Comparison of ENCODE assay signal across 11 cellular contexts in genomic region chr19:46412034-46412982, GRCh38. TPM values are rescaled to one million over a fixed set of nuclear protein-coding genes. Genes with fewer than 3 reads are reported as not detected.
DNase-seq lines count a peak whose midpoint lies in the region; FAIRE-seq and TF ChIP-seq lines count a peak whose summit lies in the region.
"Had no signal": no experiment of that assay in that cellular context is flagged by ENCODE, and none has a peak within 500 bp of the region (broad histone marks: within the 10 kb centered on the region; RNA-seq: fewer than 3 reads in every experiment).

No MANE protein-coding gene starts in this region.

- H3K4me3 ChIP-seq in epithelial cell of proximal tubule (ENCODE audit: low read depth, low read length), result peak overlapping the region; percentile 63
- peak overlapping the region; percentile 34 to 74 for H3K4me3 ChIP-seq in muscle layer of colon (ENCODE audit: low read depth in 1 of 2, low read length in 2 of 2)
- peak overlapping the region; percentile 1 to 42 (median 23) for H3K4me3 ChIP-seq in transverse colon

- TF ChIP-seq EP300 in transverse colon (IDR thresholded peaks at IDR 0.05; ENCODE audit: low read depth), result no peak

- TF ChIP-seq CTCF in epithelial cell of proximal tubule (conservative IDR thresholded peaks at IDR 0.05; ENCODE audit: low read depth, low read length), result no peak
- TF ChIP-seq CTCF in transverse colon (IDR thresholded peaks at IDR 0.05), result no peak

- peak; percentile 26 for DNase-seq in DMS79 treated with DMSO at 0.1 percent for 48 hours (lab: John Stamatoyannopoulos, UW)
- no peak for DNase-seq in DMS79 (lab: John Stamatoyannopoulos, UW)
- DNase-seq in epithelial cell of proximal tubule (ENCODE audit: low read depth), result no peak
- no peak for DNase-seq in transverse colon
- no peak for DNase-seq in inferior parietal cortex (ENCODE audit: extremely low spot score)
- no peak for DNase-seq in urothelium cell line (ENCODE audit: low spot score)
- no peak for DNase-seq in central memory CD4-positive, alpha-beta T cell
- DNase-seq: activated naive CD4-positive, alpha-beta T cell treated with anti-CD3 and anti-CD28 coated beads, Interleukin-2, amount 50 U/mL, for 16 hours; stimulated activated CD4-positive, alpha-beta T cell treated with anti-CD3 and anti-CD28 coated beads, Interleukin-1b, Interleukin-23, amount 100 ng/mL, for 48 hours had no signal

- H3K9ac ChIP-seq in muscle layer of colon (ENCODE audit: low read length), result no peak overlapping the region

- H3K4me1 ChIP-seq in muscle layer of colon (ENCODE audit: insufficient read depth, low read length) (peaks cover 17% of the 10 kb centered on the region), transverse colon (peaks cover 0 to 28% (median 18%) of the 10 kb centered on the region in 4 donors)

- FAIRE-seq in urothelium cell line (lab: Jason Lieb, UNC), result no peak

- H3K27me3 ChIP-seq in muscle layer of colon (ENCODE audit: control insufficient read depth in 1 of 2, insufficient read depth in 2 of 2, low read length in 2 of 2) (peaks cover 21 to 62% of the 10 kb centered on the region in 2 donors), transverse colon (peaks cover 96% of the 10 kb centered on the region)

- in situ Hi-C loops in transverse colon (cut with MboI; ENCODE audit: low pct_ligation_motif_present in 1 of 4, low pct_unique_long_range_greater_than_20kb in 1 of 4, low sequenced_read_pairs in 3 of 4), result no loop called here

- 27% methylated on average over 67 of the region's 68 CpGs; no CpG with 5 or more reads in 1 of the 2 donors for WGBS in transverse colon (ENCODE audit: low coverage in 1 of 2), 2 donors

- H3K9me3 ChIP-seq in muscle layer of colon (ENCODE audit: low read length), result no peaks in the 10 kb centered on the region
- no peaks in the 10 kb centered on the region for H3K9me3 ChIP-seq in transverse colon

- no peak for TF ChIP-seq POLR2A in transverse colon (IDR thresholded peaks at IDR 0.05)

- intact Hi-C loops in transverse colon (cut with DNase I; ENCODE audit: low total_unique reads), result no loop called here

- H3K36me3 ChIP-seq in muscle layer of colon (ENCODE audit: insufficient read depth, low read length) (no peaks in the 10 kb centered on the region), transverse colon (no peaks in the 10 kb centered on the region)

- H3K27ac ChIP-seq in muscle layer of colon (ENCODE audit: low read depth, low read length) (peak overlapping the region; percentile 39), transverse colon (peak overlapping the region; percentile 48 to 76 (median 58))

RNA-seq across cellular contexts. Expression of gene CCDC8, which starts 1.1 kb away (rescaled TPM):
- total RNA-seq in epithelial cell of proximal tubule, result 14.0 and 14.1 TPM in 2 replicates
- 1 to 10 TPM in 3 of 4 donors, under 1 TPM in 1; 0.40 to 1.9 (median 1.2) TPM for total RNA-seq in transverse colon
- total RNA-seq: A172 had no signal

RNA-seq across cellular contexts. Expression of gene PNMA8C, which starts 16.4 kb away (rescaled TPM):
- total RNA-seq in epithelial cell of proximal tubule (0.14 TPM in 1 of 2 replicates, not detected in the other), transverse colon (not detected)
- total RNA-seq: A172 had no signal

RNA-seq across cellular contexts. Expression of gene PNMA8A, which starts 59.1 kb away (rescaled TPM):
- total RNA-seq in epithelial cell of proximal tubule (4.3 and 7.4 TPM in 2 replicates), transverse colon (under 1 TPM in 3 of 4 donors, not detected in 1; 0.20 to 0.68 (median 0.64) TPM)
- total RNA-seq: A172 had no signal
